Comparison of ENCODE assay signal across 38 cellular contexts in genomic region chr6:1362643-1363042, GRCh38. TPM values are rescaled to one million over a fixed set of nuclear protein-coding genes. Genes with fewer than 3 reads are reported as not detected.
"Had no signal": no experiment of that assay in that cellular context is flagged by ENCODE, and none has a peak within 500 bp of the region (broad histone marks: within the 10 kb centered on the region; RNA-seq: fewer than 3 reads in every experiment).

No MANE protein-coding gene starts in this region.

- FAIRE-seq: astrocyte, bronchial epithelial cell had no signal

- H3K9me3 ChIP-seq: adrenal gland, ascending aorta, body of pancreas, breast epithelium had no signal

- H3K36me3 ChIP-seq: adrenal gland, ascending aorta, brain microvascular endothelial cell, breast epithelium, cardiac muscle cell had no signal

- H3K27me3 ChIP-seq: ascending aorta, body of pancreas, brain microvascular endothelial cell, breast epithelium had no signal

- ATAC-seq: activated naive CD4-positive, alpha-beta T cell treated with anti-CD3 and anti-CD28 coated beads, Interleukin-2, amount 50 U/mL, for 72 hours; activated naive CD8-positive, alpha-beta T cell treated with anti-CD3 and anti-CD28 coated beads, Interleukin-2, amount 50 U/mL, for 24 hours; activated T-cell treated with anti-CD3 and anti-CD28 coated beads, Interleukin-2, amount 50 U/mL, for 4 hours; activated T-cell treated with anti-CD3 and anti-CD28 coated beads, Interleukin-2, amount 50 U/mL, for 72 hours; activated T-helper 17 cell treated with anti-CD3 and anti-CD28 coated beads, Interleukin-2, amount 50 U/mL, for 72 hours had no signal

- H3K4me1 ChIP-seq: adrenal gland, ascending aorta, body of pancreas, breast epithelium had no signal

- H3K27ac ChIP-seq: adrenal gland, ascending aorta, brain microvascular endothelial cell, breast epithelium, cardiac muscle cell had no signal

- H3K4me3 ChIP-seq: adrenal gland, ascending aorta, body of pancreas, breast epithelium, cardiac muscle cell had no signal

- DNase-seq: activated effector memory CD4-positive, alpha-beta T cell treated with anti-CD3 and anti-CD28 coated beads, Interleukin-2, amount 50 U/mL, for 16 hours; activated effector memory CD4-positive, alpha-beta T cell treated with Interleukin-2 at 50 U/mL for 16 hours; activated gamma-delta T cell; activated gamma-delta T cell treated with Interleukin-2 at 50 U/mL for 16 hours; activated naive CD4-positive, alpha-beta T cell; activated naive CD4-positive, alpha-beta T cell treated with anti-CD3 and anti-CD28 coated beads for 36 hours; activated naive CD4-positive, alpha-beta T cell treated with anti-CD3 and anti-CD28 coated beads, Interleukin-2, amount 10 ng/mL, durations not matched to agents 7 days and 5 days; activated naive CD4-positive, alpha-beta T cell treated with anti-CD3 and anti-CD28 coated beads, Interleukin-2, amount 50 U/mL, for 16 hours; activated naive CD4-positive, alpha-beta T cell treated with Interleukin-2 at 50 U/mL for 16 hours; activated naive CD8-positive, alpha-beta T cell treated with anti-CD3 and anti-CD28 coated beads for 36 hours; activated naive CD8-positive, alpha-beta T cell treated with anti-CD3 and anti-CD28 coated beads, Interleukin-2, amount 10 ng/mL, durations not matched to agents 7 days and 5 days; activated naive CD8-positive, alpha-beta T cell treated with anti-CD3 and anti-CD28 coated beads, Interleukin-2, amount 50 U/mL, for 24 hours; activated T-cell treated with anti-CD3 and anti-CD28 coated beads, Interleukin-2, amount 50 U/mL, for 1 hour; activated T-cell treated with anti-CD3 and anti-CD28 coated beads, Interleukin-2, amount 50 U/mL, for 24 hours; activated T-cell treated with anti-CD3 and anti-CD28 coated beads, Interleukin-2, amount 50 U/mL, for 4 hours; activated T-cell treated with anti-CD3 and anti-CD28 coated beads, Interleukin-2, amount 50 U/mL, for 48 hours; activated T-cell treated with anti-CD3 and anti-CD28 coated beads, Interleukin-2, amount 50 U/mL, for 72 hours; adrenal gland; amniotic stem cell; amygdala; anterior cingulate cortex; aorta; body of pancreas; brain microvascular endothelial cell; caudate nucleus; central memory CD4-positive, alpha-beta T cell; cerebellar nuclear complex had no signal

RNA-seq across cellular contexts. Expression of gene FOXF2, which starts 26.7 kb away (rescaled TPM):
- total RNA-seq: activated naive CD4-positive, alpha-beta T cell treated with anti-CD3 and anti-CD28 coated beads for 36 hours; activated naive CD4-positive, alpha-beta T cell treated with anti-CD3 and anti-CD28 coated beads, Interleukin-2, amount 50 U/mL, for 72 hours; activated naive CD8-positive, alpha-beta T cell treated with anti-CD3 and anti-CD28 coated beads for 36 hours; activated naive CD8-positive, alpha-beta T cell treated with anti-CD3 and anti-CD28 coated beads, Interleukin-2, amount 10 ng/mL, durations not matched to agents 7 days and 5 days; activated T-cell treated with anti-CD3 and anti-CD28 coated beads, Interleukin-2, amount 50 U/mL, for 72 hours; activated T-helper 1 cell treated with anti-CD3 and anti-CD28 coated beads, Interleukin-12 subunit alpha, Interleukin-12 subunit beta, Interleukin-2, Interleukin-4 antibody, amounts not matched to agents 30 ng/mL and 10 ng/mL and 1 ng/mL, durations not matched to agents 14 hours and 24 hours and 36 hours; activated T-helper 17 cell treated with anti-CD3 and anti-CD28 coated beads, Interleukin-2, amount 50 U/mL, for 72 hours; activated T-helper 2 cell treated with anti-CD3 and anti-CD28 coated beads, Interferon-gamma antibody, Interleukin-2, Interleukin-4, amounts not matched to agents 10 μg/mL and 5 μg/mL and 100 μg/mL, durations not matched to agents 14 hours and 24 hours and 36 hours; bronchial epithelial cell had no signal
- polyA plus RNA-seq: aorta had no signal

RNA-seq across cellular contexts. Expression of gene FOXQ1, which starts 50.7 kb away (rescaled TPM):
- total RNA-seq: activated naive CD4-positive, alpha-beta T cell treated with anti-CD3 and anti-CD28 coated beads for 36 hours; activated naive CD4-positive, alpha-beta T cell treated with anti-CD3 and anti-CD28 coated beads, Interleukin-2, amount 50 U/mL, for 72 hours; activated naive CD8-positive, alpha-beta T cell treated with anti-CD3 and anti-CD28 coated beads for 36 hours; activated naive CD8-positive, alpha-beta T cell treated with anti-CD3 and anti-CD28 coated beads, Interleukin-2, amount 10 ng/mL, durations not matched to agents 7 days and 5 days; activated T-cell treated with anti-CD3 and anti-CD28 coated beads, Interleukin-2, amount 50 U/mL, for 4 hours; activated T-cell treated with anti-CD3 and anti-CD28 coated beads, Interleukin-2, amount 50 U/mL, for 72 hours; activated T-helper 1 cell treated with anti-CD3 and anti-CD28 coated beads, Interleukin-12 subunit alpha, Interleukin-12 subunit beta, Interleukin-2, Interleukin-4 antibody, amounts not matched to agents 30 ng/mL and 10 ng/mL and 1 ng/mL, durations not matched to agents 14 hours and 24 hours and 36 hours; activated T-helper 17 cell treated with anti-CD3 and anti-CD28 coated beads, Interleukin-2, amount 50 U/mL, for 72 hours; activated T-helper 2 cell treated with anti-CD3 and anti-CD28 coated beads, Interferon-gamma antibody, Interleukin-2, Interleukin-4, amounts not matched to agents 10 μg/mL and 5 μg/mL and 100 μg/mL, durations not matched to agents 14 hours and 24 hours and 36 hours; aorta; cardiac muscle cell; cardiac septum; chondrocyte had no signal
- polyA plus RNA-seq: cardiac muscle cell had no signal
